2 cellular contexts compared by ENCODE assay signal in the genomic region with DNA sequence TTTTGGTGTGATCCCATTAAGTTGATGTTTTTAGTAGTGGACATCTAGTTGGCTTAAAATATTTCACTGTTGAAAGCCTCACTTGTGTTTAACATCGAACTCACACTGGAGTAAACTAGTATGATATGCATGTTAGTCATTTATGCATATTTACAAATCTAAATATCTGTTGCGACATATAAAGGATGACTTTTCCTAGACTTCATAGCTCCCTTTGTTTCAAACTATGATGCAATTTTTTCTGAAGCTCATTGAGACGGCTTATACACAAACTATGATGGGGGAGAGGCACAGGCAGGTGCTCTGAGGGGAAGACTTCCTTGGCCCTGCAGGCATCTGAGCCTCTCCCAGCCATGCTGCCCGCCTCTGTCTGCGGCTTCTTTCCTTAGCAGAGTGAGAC.
TF ChIP-seq lines count a peak whose summit lies in the region.

No MANE protein-coding gene starts in this region.

TF ChIP-seq in IMR-90, 13 proteins besides CTCF, POLR2A, EP300 and RAD21:
- TF ChIP-seq RCOR1 (IDR thresholded peaks at IDR 0.05; ENCODE audit: insufficient replicate concordance, low read length) (peak; percentile 56), MAFK (IDR thresholded peaks at IDR 0.05; ENCODE audit: low read depth, low read length) (no peak), MXI1 (IDR thresholded peaks at IDR 0.05; ENCODE audit: borderline replicate concordance, low read depth, low read length) (no peak), CEBPB (IDR thresholded peaks at IDR 0.05; ENCODE audit: low read depth, low read length) (peak; percentile 100), FOS (IDR thresholded peaks at IDR 0.05; ENCODE audit: low read depth, low read length) (peak; percentile 72; the same call in 1 of the 2 replicates), NFE2L2 (IDR thresholded peaks at IDR 0.05; ENCODE audit: low read depth, low read length) (no peak)
- TF ChIP-seq, protein P1, sequence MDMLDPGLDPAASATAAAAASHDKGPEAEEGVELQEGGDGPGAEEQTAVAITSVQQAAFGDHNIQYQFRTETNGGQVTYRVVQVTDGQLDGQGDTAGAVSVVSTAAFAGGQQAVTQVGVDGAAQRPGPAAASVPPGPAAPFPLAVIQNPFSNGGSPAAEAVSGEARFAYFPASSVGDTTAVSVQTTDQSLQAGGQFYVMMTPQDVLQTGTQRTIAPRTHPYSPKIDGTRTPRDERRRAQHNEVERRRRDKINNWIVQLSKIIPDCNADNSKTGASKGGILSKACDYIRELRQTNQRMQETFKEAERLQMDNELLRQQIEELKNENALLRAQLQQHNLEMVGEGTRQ (IDR thresholded peaks at IDR 0.05; ENCODE audit: low read depth, low read length) = no peak

TF ChIP-seq in SK-N-SH treated with all-trans-retinoic acid at 6 μM for 48 hours, 23 proteins besides CTCF, POLR2A, EP300 and RAD21:
- TF ChIP-seq, protein P2, sequence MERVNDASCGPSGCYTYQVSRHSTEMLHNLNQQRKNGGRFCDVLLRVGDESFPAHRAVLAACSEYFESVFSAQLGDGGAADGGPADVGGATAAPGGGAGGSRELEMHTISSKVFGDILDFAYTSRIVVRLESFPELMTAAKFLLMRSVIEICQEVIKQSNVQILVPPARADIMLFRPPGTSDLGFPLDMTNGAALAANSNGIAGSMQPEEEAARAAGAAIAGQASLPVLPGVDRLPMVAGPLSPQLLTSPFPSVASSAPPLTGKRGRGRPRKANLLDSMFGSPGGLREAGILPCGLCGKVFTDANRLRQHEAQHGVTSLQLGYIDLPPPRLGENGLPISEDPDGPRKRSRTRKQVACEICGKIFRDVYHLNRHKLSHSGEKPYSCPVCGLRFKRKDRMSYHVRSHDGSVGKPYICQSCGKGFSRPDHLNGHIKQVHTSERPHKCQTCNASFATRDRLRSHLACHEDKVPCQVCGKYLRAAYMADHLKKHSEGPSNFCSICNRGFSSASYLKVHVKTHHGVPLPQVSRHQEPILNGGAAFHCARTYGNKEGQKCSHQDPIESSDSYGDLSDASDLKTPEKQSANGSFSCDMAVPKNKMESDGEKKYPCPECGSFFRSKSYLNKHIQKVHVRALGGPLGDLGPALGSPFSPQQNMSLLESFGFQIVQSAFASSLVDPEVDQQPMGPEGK (CRISPR knock-in tag; IDR thresholded peaks at IDR 0.05; ENCODE audit: borderline replicate concordance) = no peak
- TF ChIP-seq CSRNP3 (CRISPR knock-in tag; IDR thresholded peaks at IDR 0.05) (no peak), CREB5 (CRISPR knock-in tag; IDR thresholded peaks at IDR 0.05; ENCODE audit: low read depth) (no peak), CSDC2 (CRISPR knock-in tag; IDR thresholded peaks at IDR 0.05) (no peak), ARNTL (CRISPR knock-in tag; IDR thresholded peaks at IDR 0.05; ENCODE audit: borderline replicate concordance, low read depth) (no peak), ZNF565 (CRISPR knock-in tag; conservative IDR thresholded peaks at IDR 0.05; ENCODE audit: low read depth) (no peak), ZNF70 (CRISPR knock-in tag; IDR thresholded peaks at IDR 0.05) (no peak), GLIS3 (CRISPR knock-in tag; IDR thresholded peaks at IDR 0.05) (no peak), PPARA (CRISPR knock-in tag; IDR thresholded peaks at IDR 0.05; ENCODE audit: borderline replicate concordance) (no peak), ZNF8 (CRISPR knock-in tag; IDR thresholded peaks at IDR 0.05) (no peak), ZFP3 (CRISPR knock-in tag; IDR thresholded peaks at IDR 0.05) (no peak), TCF4 (CRISPR knock-in tag; IDR thresholded peaks at IDR 0.05; ENCODE audit: borderline replicate concordance) (no peak), ZC3H10 (CRISPR knock-in tag; IDR thresholded peaks at IDR 0.05) (no peak), BACH2 (CRISPR knock-in tag; IDR thresholded peaks at IDR 0.05; ENCODE audit: borderline replicate concordance) (no peak), SNAI2 (CRISPR knock-in tag; IDR thresholded peaks at IDR 0.05) (no peak), OSR1 (CRISPR knock-in tag; IDR thresholded peaks at IDR 0.05) (no peak)
- TF ChIP-seq, protein P3, sequence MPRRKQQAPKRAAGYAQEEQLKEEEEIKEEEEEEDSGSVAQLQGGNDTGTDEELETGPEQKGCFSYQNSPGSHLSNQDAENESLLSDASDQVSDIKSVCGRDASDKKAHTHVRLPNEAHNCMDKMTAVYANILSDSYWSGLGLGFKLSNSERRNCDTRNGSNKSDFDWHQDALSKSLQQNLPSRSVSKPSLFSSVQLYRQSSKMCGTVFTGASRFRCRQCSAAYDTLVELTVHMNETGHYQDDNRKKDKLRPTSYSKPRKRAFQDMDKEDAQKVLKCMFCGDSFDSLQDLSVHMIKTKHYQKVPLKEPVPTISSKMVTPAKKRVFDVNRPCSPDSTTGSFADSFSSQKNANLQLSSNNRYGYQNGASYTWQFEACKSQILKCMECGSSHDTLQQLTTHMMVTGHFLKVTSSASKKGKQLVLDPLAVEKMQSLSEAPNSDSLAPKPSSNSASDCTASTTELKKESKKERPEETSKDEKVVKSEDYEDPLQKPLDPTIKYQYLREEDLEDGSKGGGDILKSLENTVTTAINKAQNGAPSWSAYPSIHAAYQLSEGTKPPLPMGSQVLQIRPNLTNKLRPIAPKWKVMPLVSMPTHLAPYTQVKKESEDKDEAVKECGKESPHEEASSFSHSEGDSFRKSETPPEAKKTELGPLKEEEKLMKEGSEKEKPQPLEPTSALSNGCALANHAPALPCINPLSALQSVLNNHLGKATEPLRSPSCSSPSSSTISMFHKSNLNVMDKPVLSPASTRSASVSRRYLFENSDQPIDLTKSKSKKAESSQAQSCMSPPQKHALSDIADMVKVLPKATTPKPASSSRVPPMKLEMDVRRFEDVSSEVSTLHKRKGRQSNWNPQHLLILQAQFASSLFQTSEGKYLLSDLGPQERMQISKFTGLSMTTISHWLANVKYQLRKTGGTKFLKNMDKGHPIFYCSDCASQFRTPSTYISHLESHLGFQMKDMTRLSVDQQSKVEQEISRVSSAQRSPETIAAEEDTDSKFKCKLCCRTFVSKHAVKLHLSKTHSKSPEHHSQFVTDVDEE (CRISPR knock-in tag; IDR thresholded peaks at IDR 0.05) = no peak
TF ChIP-seq in SK-N-SH treated with all-trans-retinoic acid at 6 μM for 48 hours: peak in this region for 0.
